ENCODE assay signal across 11 cellular contexts in genomic region chr2:17912266-17912691, GRCh38. TPM values are rescaled to one million over a fixed set of nuclear protein-coding genes. Genes with fewer than 3 reads are reported as not detected.
A peak's percentile ranks its signal among the peaks of the same experiment; 100 is the strongest.
DNase-seq lines count a peak whose midpoint lies in the region; ATAC-seq and TF ChIP-seq lines count a peak whose summit lies in the region.
"Had no signal": no experiment of that assay in that cellular context is flagged by ENCODE, and none has a peak within 500 bp of the region (broad histone marks: within the 10 kb centered on the region; RNA-seq: fewer than 3 reads in every experiment).

No MANE protein-coding gene starts in this region.

- H3K36me3 ChIP-seq in GM23338 (ENCODE audit: insufficient read depth) (no peaks in the 10 kb centered on the region), spleen (no peaks in the 10 kb centered on the region), PC-3 (ENCODE audit: low read depth, low read length) (no peaks in the 10 kb centered on the region)
- H3K36me3 ChIP-seq: brain microvascular endothelial cell, WERI-Rb-1 had no signal

- no peak overlapping the region for H3K4me3 ChIP-seq in GM23338
- no peak overlapping the region for H3K4me3 ChIP-seq in spleen
- H3K4me3 ChIP-seq in PC-3 (ENCODE audit: low read length), result no peak overlapping the region

- CTCF ChIA-PET in PC-3 (lab: Charles Lee), result no interaction called here

- no peaks in the 10 kb centered on the region for H3K9me3 ChIP-seq in spleen
- no peaks in the 10 kb centered on the region for H3K9me3 ChIP-seq in PC-3 (ENCODE audit: low read length)

- POLR2A ChIA-PET in PC-3 (lab: Charles Lee; ENCODE audit: unreplicated experiment), result no interaction called here

- H4K20me1 ChIP-seq in GM23338 (replicated peaks; ENCODE audit: insufficient read depth) (peaks cover 29% of the 10 kb centered on the region; the same call in 1 of the 2 replicates), PC-3 (ENCODE audit: low read length) (no peaks in the 10 kb centered on the region)

- no peak overlapping the region for H3K9ac ChIP-seq in PC-3 (ENCODE audit: low read length)

- H3K9me2 ChIP-seq in GM23338 (ENCODE audit: insufficient read depth) (no peaks in the 10 kb centered on the region), PC-3 (replicated peaks; ENCODE audit: low read length) (no peaks in the 10 kb centered on the region)

- H3K27me3 ChIP-seq in GM23338 (ENCODE audit: insufficient read depth), result no peaks in the 10 kb centered on the region
- H3K27me3 ChIP-seq in spleen (replicated peaks in 1 of 7), result no peaks in the 10 kb centered on the region
- no peaks in the 10 kb centered on the region for H3K27me3 ChIP-seq in PC-3 (ENCODE audit: low read length)
- H3K27me3 ChIP-seq: brain microvascular endothelial cell had no signal

- DNase-seq in GM23338 (ENCODE audit: low spot score), result no peak
- DNase-seq in naive B cell, result peak; percentile 23
- DNase-seq in ecto neural progenitor cell (ENCODE audit: low spot score), result no peak
- DNase-seq in HuH-7 (ENCODE audit: low spot score), result no peak
- no peak for DNase-seq in spleen
- DNase-seq in PC-3, result no peak
- DNase-seq: brain microvascular endothelial cell, NCI-H1694, WERI-Rb-1 had no signal

- H2AFZ ChIP-seq in GM23338 (no peak overlapping the region), PC-3 (ENCODE audit: low read length) (no peak overlapping the region)

- no TSS peak for BruUV-seq in PC-3 (replicated peaks; lab: Mats Ljungman, UMichigan)

- peaks cover 20% of the 10 kb centered on the region for H3K9me3 Mint-ChIP-seq in GM23338
- peaks cover 0 to 5% (median 0%) of the 10 kb centered on the region in 7 donors for H3K9me3 Mint-ChIP-seq in naive B cell

- TF ChIP-seq CTCF in GM23338 (conservative IDR thresholded peaks at IDR 0.05; ENCODE audit: low read depth in 2 of 2) (no peak), spleen (IDR thresholded peaks at IDR 0.05 in 8 of 11, conservative IDR thresholded peaks at IDR 0.05 in 3 of 11) (no peak), PC-3 (conservative IDR thresholded peaks at IDR 0.05; ENCODE audit: low read depth, low read length) (no peak)

- H3K36me3 Mint-ChIP-seq in GM23338 (ENCODE audit: low read depth), result peaks cover 18% of the 10 kb centered on the region
- H3K36me3 Mint-ChIP-seq in naive B cell, result no peaks in the 10 kb centered on the region

- peaks cover 85% of the 10 kb centered on the region for H3K79me2 ChIP-seq in GM23338 (replicated peaks; ENCODE audit: insufficient read depth)
- no peaks in the 10 kb centered on the region for H3K79me2 ChIP-seq in PC-3 (ENCODE audit: low read length)

- no peak overlapping the region for H3K4me3 Mint-ChIP-seq in GM23338
- peak overlapping the region in 1 of 8 donors; percentile 6 for H3K4me3 Mint-ChIP-seq in naive B cell

- no peak for TF ChIP-seq POLR2A in spleen (IDR thresholded peaks at IDR 0.05)

- no peak overlapping the region for H3K4me2 ChIP-seq in GM23338
- H3K4me2 ChIP-seq in PC-3 (ENCODE audit: low read length), result no peak overlapping the region

- H3K27ac ChIP-seq in GM23338 (ENCODE audit: low read depth), result no peak overlapping the region
- H3K27ac ChIP-seq in spleen, result no peak overlapping the region
- no peak overlapping the region for H3K27ac ChIP-seq in PC-3 (ENCODE audit: low read length)
- H3K27ac ChIP-seq: brain microvascular endothelial cell, WERI-Rb-1 had no signal

- intact Hi-C loops in spleen (cut with DNase I; ENCODE audit: low total_unique reads) (no loop called here), PC-3 (cut with micrococcal nuclease) (no loop called here)

- peak; percentile 97 for ATAC-seq in GM19023 (IDR thresholded peaks at IDR 0.05; ENCODE audit: unreplicated experiment)
- peak; percentile 53 for ATAC-seq in GM23338
- peak; percentile 97 for ATAC-seq in HG03520 (IDR thresholded peaks at IDR 0.05; ENCODE audit: unreplicated experiment)
- peak; percentile 99 for ATAC-seq in naive B cell (ENCODE audit: low read depth in 2 of 2)
- ATAC-seq in PC-3, result no peak

- H3K27ac Mint-ChIP-seq in GM23338 (no peak overlapping the region), naive B cell (peak overlapping the region in 1 of 6 donors; percentile 16)

- WGBS in spleen, 5 donors, result 46 to 54% (median 49%) methylated on average over 5 of the region's 5 CpGs

- H3K4me1 Mint-ChIP-seq in GM23338, result peaks cover 42% of the 10 kb centered on the region
- H3K4me1 Mint-ChIP-seq in naive B cell, result peaks cover 9 to 11% (median 11%) of the 10 kb centered on the region in 3 donors

- H3K27me3 Mint-ChIP-seq in GM23338 (ENCODE audit: insufficient read depth, low read depth, poor library complexity), result peaks cover 9% of the 10 kb centered on the region
- peaks cover 13 to 42% (median 19%) of the 10 kb centered on the region in 3 donors for H3K27me3 Mint-ChIP-seq in naive B cell

- H3F3A ChIP-seq in GM23338 (replicated peaks; ENCODE audit: low read depth) (no peaks in the 10 kb centered on the region), PC-3 (ENCODE audit: low read length, unreplicated experiment) (no peaks in the 10 kb centered on the region)

- H3K4me1 ChIP-seq in GM23338 (ENCODE audit: insufficient read depth) (peaks cover 27% of the 10 kb centered on the region), spleen (peaks cover 0 to 6% (median 0%) of the 10 kb centered on the region in 6 donors), PC-3 (ENCODE audit: insufficient read depth, low read length) (no peaks in the 10 kb centered on the region)

TF ChIP-seq in GM23338, 12 proteins besides CTCF, POLR2A, EP300 and RAD21:
- no peak for TF ChIP-seq POLR2AphosphoS5 (IDR thresholded peaks at IDR 0.05; ENCODE audit: low read depth)
- TF ChIP-seq EZH2phosphoT487 (IDR thresholded peaks at IDR 0.05; ENCODE audit: unreplicated experiment), result no peak
- no peak for TF ChIP-seq NANOG (IDR thresholded peaks at IDR 0.05; ENCODE audit: borderline replicate concordance)
- no peak for TF ChIP-seq EZH2 (IDR thresholded peaks at IDR 0.05; ENCODE audit: low read depth, unreplicated experiment)

RNA-seq across cellular contexts. Expression of gene KCNS3, which starts 33.8 kb away (rescaled TPM):
- 62.4 and 80.0 TPM in 2 replicates for total RNA-seq in GM23338 (2014; rRNA removed; shearing (Covaris generic))
- 20.6 and 23.2 TPM in 2 replicates for polyA plus RNA-seq in GM23338 (2016; fragmentation: Nextera tagmentation; extraction: Ambion mirVana)
- polyA plus RNA-seq in naive B cell (ENCODE audit: low read depth in 6 of 6), result under 1 TPM in 2 of 6 donors, not detected in 4; 0.24 to 0.49 TPM
- total RNA-seq in spleen, result 1 to 10 TPM in 4 of 7 donors, under 1 TPM in 3; 0.67 to 2.6 (median 1.5) TPM
- polyA plus RNA-seq in spleen, result 1 to 10 TPM in 1 of 3 donors, under 1 TPM in 2; 0.41 to 1.1 (median 0.42) TPM
- 5.8 and 7.9 TPM in 2 replicates for total RNA-seq in PC-3 (2014; rRNA removed)
